ENCODE assay signal across 11 cellular contexts in the genomic region with DNA sequence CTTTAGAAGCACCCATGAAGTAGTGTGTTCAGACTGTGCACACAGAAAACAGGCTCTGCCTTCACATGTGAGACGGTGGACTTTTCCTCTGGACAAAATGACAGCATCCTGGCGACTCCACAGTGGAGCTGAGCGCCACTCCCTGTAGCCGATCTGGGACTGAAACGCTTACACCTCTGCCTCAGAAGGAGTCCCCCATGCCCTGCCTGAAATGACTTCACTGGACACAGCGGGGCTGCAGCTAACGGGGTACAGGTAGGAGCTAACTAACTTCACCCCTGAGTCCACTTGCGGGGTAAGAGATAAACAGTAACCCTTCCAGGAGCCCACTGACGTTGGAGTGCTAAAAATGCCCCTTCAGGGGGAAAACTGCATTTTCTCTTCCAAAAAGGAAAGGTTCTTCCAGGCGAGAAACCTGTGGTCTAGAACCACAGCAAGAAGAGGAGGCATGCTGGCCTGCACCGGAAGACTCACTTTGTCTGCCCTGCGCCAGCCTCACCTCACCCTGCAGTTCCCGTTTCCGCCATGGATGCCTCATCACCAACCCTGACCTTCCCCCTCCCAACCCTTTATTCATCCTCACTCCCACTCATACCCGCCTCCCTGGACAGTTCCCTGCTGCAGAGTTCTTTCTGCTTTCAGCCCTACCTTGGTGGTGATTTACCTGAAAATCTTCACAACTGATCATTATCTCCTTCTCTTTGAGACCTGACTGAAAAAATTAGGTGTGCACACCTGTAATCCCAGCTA. TPM values are rescaled to one million over a fixed set of nuclear protein-coding genes. Genes with fewer than 3 reads are reported as not detected.
A peak's percentile ranks its signal among the peaks of the same experiment; 100 is the strongest.
DNase-seq lines count a peak whose midpoint lies in the region; ATAC-seq and TF ChIP-seq lines count a peak whose summit lies in the region.
"Had no signal": no experiment of that assay in that cellular context is flagged by ENCODE, and none has a peak within 500 bp of the region (broad histone marks: within the 10 kb centered on the region; RNA-seq: fewer than 3 reads in every experiment).

No MANE protein-coding gene starts in this region.

- no peak overlapping the region for H3K4me3 Mint-ChIP-seq in endodermal cell
- H3K4me3 Mint-ChIP-seq in stimulated activated effector memory CD8-positive, alpha-beta T cell treated with anti-CD3 and anti-CD28 coated beads, Interleukin-12 subunit alpha, Interleukin-12 subunit beta, amount 100 ng/mL, for 72 hours = no peak overlapping the region
- H3K4me3 Mint-ChIP-seq: activated naive CD4-positive, alpha-beta T cell treated with anti-CD3 and anti-CD28 coated beads, Interleukin-2, amount 50 U/mL, for 24 hours had no signal

- WGBS in endodermal cell (ENCODE audit: insufficient coverage in 1 of 2, insufficient read length in 1 of 2), 2 experiments = 86 to 87% methylated on average over 13 to 15 of the region's 15 CpGs

- H3K9ac ChIP-seq in PC-3 (ENCODE audit: low read length) = no peak overlapping the region
- no peak overlapping the region for H3K9ac ChIP-seq in endodermal cell (ENCODE audit: extremely low read depth, low read length, poor library complexity, severe bottlenecking)

- H2AFZ ChIP-seq in PC-3 (ENCODE audit: low read length) = no peak overlapping the region

- CTCF ChIA-PET in PC-3 (lab: Charles Lee) = no interaction called here

- intact Hi-C loops in PC-3 (cut with micrococcal nuclease) = no loop called here

- no peak overlapping the region for H3K4me2 ChIP-seq in PC-3 (ENCODE audit: low read length)

- POLR2A ChIA-PET in PC-3 (lab: Charles Lee; ENCODE audit: unreplicated experiment) = no interaction called here

- H3K27ac ChIP-seq in PC-3 (ENCODE audit: low read length) (no peak overlapping the region), endodermal cell (ENCODE audit: low read depth, low read length) (no peak overlapping the region)

- no peaks in the 10 kb centered on the region for H3K27me3 ChIP-seq in PC-3 (ENCODE audit: low read length)
- no peaks in the 10 kb centered on the region for H3K27me3 ChIP-seq in endodermal cell (ENCODE audit: control insufficient read depth, insufficient read depth, low read length, poor library complexity, severe bottlenecking)

- H3K27ac Mint-ChIP-seq in activated naive CD4-positive, alpha-beta T cell treated with anti-CD3 and anti-CD28 coated beads, Interleukin-2, amount 50 U/mL, for 72 hours = peak overlapping the region in 1 of 2 donors; percentile 84
- H3K27ac Mint-ChIP-seq in endodermal cell = peak overlapping the region; percentile 65
- peak overlapping the region; percentile 60 for H3K27ac Mint-ChIP-seq in stimulated activated effector memory CD8-positive, alpha-beta T cell treated with anti-CD3 and anti-CD28 coated beads, Interleukin-12 subunit alpha, Interleukin-12 subunit beta, amount 100 ng/mL, for 72 hours
- H3K27ac Mint-ChIP-seq: activated naive CD4-positive, alpha-beta T cell treated with anti-CD3 and anti-CD28 coated beads, Interleukin-2, amount 50 U/mL, for 24 hours had no signal

- BruUV-seq in PC-3 (replicated peaks; lab: Mats Ljungman, UMichigan) = no TSS peak

- H3K36me3 ChIP-seq in PC-3 (ENCODE audit: low read depth, low read length) (peaks cover 8% of the 10 kb centered on the region), endodermal cell (ENCODE audit: control insufficient read depth, insufficient read depth, low read length) (peaks cover 28% of the 10 kb centered on the region)

- no peaks in the 10 kb centered on the region for H3K9me2 ChIP-seq in PC-3 (replicated peaks; ENCODE audit: low read length)

- ATAC-seq in activated naive CD4-positive, alpha-beta T cell treated with anti-CD3 and anti-CD28 coated beads, Interleukin-2, amount 50 U/mL, for 72 hours = peak; percentile 27 to 47
- ATAC-seq in PC-3 (peak; percentile 33; the same call in 1 of the 2 replicates), GM19328 (IDR thresholded peaks at IDR 0.05; ENCODE audit: unreplicated experiment) (no peak)
- ATAC-seq in stimulated activated effector memory CD8-positive, alpha-beta T cell treated with anti-CD3 and anti-CD28 coated beads, Interleukin-12 subunit alpha, Interleukin-12 subunit beta, amount 100 ng/mL, for 72 hours = peak; percentile 35

- H3K9me3 Mint-ChIP-seq in activated naive CD4-positive, alpha-beta T cell treated with anti-CD3 and anti-CD28 coated beads, Interleukin-2, amount 50 U/mL, for 72 hours = no peaks in the 10 kb centered on the region
- no peaks in the 10 kb centered on the region for H3K9me3 Mint-ChIP-seq in endodermal cell
- H3K9me3 Mint-ChIP-seq in stimulated activated effector memory CD8-positive, alpha-beta T cell treated with anti-CD3 and anti-CD28 coated beads, Interleukin-12 subunit alpha, Interleukin-12 subunit beta, amount 100 ng/mL, for 72 hours = no peaks in the 10 kb centered on the region
- H3K9me3 Mint-ChIP-seq: activated naive CD4-positive, alpha-beta T cell treated with anti-CD3 and anti-CD28 coated beads, Interleukin-2, amount 50 U/mL, for 24 hours had no signal

- no peaks in the 10 kb centered on the region for H3K27me3 Mint-ChIP-seq in endodermal cell (ENCODE audit: insufficient read depth)
- H3K27me3 Mint-ChIP-seq: activated naive CD4-positive, alpha-beta T cell treated with anti-CD3 and anti-CD28 coated beads, Interleukin-2, amount 50 U/mL, for 24 hours had no signal

- no peaks in the 10 kb centered on the region for H3K79me2 ChIP-seq in PC-3 (ENCODE audit: low read length)

- TF ChIP-seq CTCF in PC-3 (conservative IDR thresholded peaks at IDR 0.05; ENCODE audit: low read depth, low read length) (no peak), endodermal cell (conservative IDR thresholded peaks at IDR 0.05) (peak; percentile 30)

- peaks cover 67% of the 10 kb centered on the region for H3K4me1 Mint-ChIP-seq in endodermal cell
- peaks cover 10% of the 10 kb centered on the region for H3K4me1 Mint-ChIP-seq in stimulated activated effector memory CD8-positive, alpha-beta T cell treated with anti-CD3 and anti-CD28 coated beads, Interleukin-12 subunit alpha, Interleukin-12 subunit beta, amount 100 ng/mL, for 72 hours

- no peaks in the 10 kb centered on the region for H4K20me1 ChIP-seq in PC-3 (ENCODE audit: low read length)

- H3K4me3 ChIP-seq in PC-3 (ENCODE audit: low read length) = no peak overlapping the region
- no peak overlapping the region for H3K4me3 ChIP-seq in endodermal cell (ENCODE audit: low read length)

- no peaks in the 10 kb centered on the region for H3K9me3 ChIP-seq in PC-3 (ENCODE audit: low read length)
- no peaks in the 10 kb centered on the region for H3K9me3 ChIP-seq in endodermal cell (ENCODE audit: control insufficient read depth, low read length)

- H3K4me1 ChIP-seq in PC-3 (ENCODE audit: insufficient read depth, low read length) = no peaks in the 10 kb centered on the region
- peaks cover 24% of the 10 kb centered on the region for H3K4me1 ChIP-seq in endodermal cell (ENCODE audit: control insufficient read depth, insufficient read depth, low read length)

- H3F3A ChIP-seq in PC-3 (ENCODE audit: low read length, unreplicated experiment) = no peaks in the 10 kb centered on the region

- H3K36me3 Mint-ChIP-seq in activated naive CD4-positive, alpha-beta T cell treated with anti-CD3 and anti-CD28 coated beads, Interleukin-2, amount 50 U/mL, for 72 hours = peaks cover 0 to 26% of the 10 kb centered on the region in 2 donors
- H3K36me3 Mint-ChIP-seq in endodermal cell (ENCODE audit: low read depth) = peaks cover 26% of the 10 kb centered on the region
- H3K36me3 Mint-ChIP-seq in stimulated activated effector memory CD8-positive, alpha-beta T cell treated with anti-CD3 and anti-CD28 coated beads, Interleukin-12 subunit alpha, Interleukin-12 subunit beta, amount 100 ng/mL, for 72 hours = peaks cover 82% of the 10 kb centered on the region

- no peak for DNase-seq in activated naive CD4-positive, alpha-beta T cell treated with anti-CD3 and anti-CD28 coated beads, Interleukin-2, amount 50 U/mL, for 72 hours (ENCODE audit: low spot score in 2 of 2)
- DNase-seq in activated naive CD4-positive, alpha-beta T cell treated with Interleukin-2 at 50 U/mL for 16 hours = no peak
- DNase-seq in PC-3 = no peak
- DNase-seq in endodermal cell = peak; percentile 79
- no peak for DNase-seq in stimulated activated effector memory CD8-positive, alpha-beta T cell treated with anti-CD3 and anti-CD28 coated beads, Interleukin-12 subunit alpha, Interleukin-12 subunit beta, amount 100 ng/mL, for 72 hours (ENCODE audit: low spot score in 2 of 2)
- DNase-seq in KG1 (lab: John Stamatoyannopoulos, UW) = no peak
- no peak for DNase-seq in HCEC 1CT
- DNase-seq: GF-D8, NCI-H2029 treated with DMSO at 0.1 percent for 48 hours had no signal

RNA-seq across cellular contexts. Expression of gene ENDOV, which starts 19.4 kb away (rescaled TPM):
- 10 to 100 TPM in 1 of 2 donors, 1 to 10 TPM in 1; 8.8 to 13.0 TPM for total RNA-seq in activated naive CD4-positive, alpha-beta T cell treated with anti-CD3 and anti-CD28 coated beads, Interleukin-2, amount 50 U/mL, for 72 hours
- total RNA-seq in PC-3 (2014; rRNA removed) (57.9 and 59.3 TPM in 2 replicates), endodermal cell (10 to 100 TPM; 38.8 to 47.1 TPM)
- polyA plus RNA-seq in endodermal cell (2013, experiment 1 of 2) = 33.2 TPM
- 32.9 TPM for polyA plus RNA-seq in endodermal cell (2013, experiment 2 of 2)
